In genomic region chr4:154583677-154584076, GRCh38 we compare ENCODE assay signal across 12 cellular contexts. TPM values are rescaled to one million over a fixed set of nuclear protein-coding genes. Genes with fewer than 3 reads are reported as not detected.
"Had no signal": no experiment of that assay in that cellular context is flagged by ENCODE, and none has a peak within 500 bp of the region (broad histone marks: within the 10 kb centered on the region; RNA-seq: fewer than 3 reads in every experiment).

No MANE protein-coding gene starts in this region.

- H3K27ac ChIP-seq: GM23248 had no signal

- H3K27ac Mint-ChIP-seq: GM23338, H9, HFFc6 had no signal

- H3K4me1 ChIP-seq: HAP-1 had no signal

- H3K36me3 ChIP-seq: HAP-1 had no signal

- DNase-seq: GM23248, GOT3, H7, H9, HCEC 1CT, HFFc6 had no signal

- FAIRE-seq: H1, H54 had no signal

- H3K9me3 ChIP-seq: HAP-1 had no signal

- ATAC-seq: GM23338, HCT116 had no signal

- H3K9ac ChIP-seq: GM23248 had no signal

- H3K4me3 ChIP-seq: GM23248, GM23338, HAP-1 had no signal

- H3K4me1 Mint-ChIP-seq: GM23338, H9 had no signal

- H2AFZ ChIP-seq: GM23248 had no signal

- H3K9me3 Mint-ChIP-seq: GM23338, H9, HFFc6 had no signal

- H3K4me3 Mint-ChIP-seq: GM23338, H9, HFFc6 had no signal

- H3K4me2 ChIP-seq: GM23338 had no signal

RNA-seq across cellular contexts. Expression of gene FGA, which starts 6.9 kb away (rescaled TPM):
- total RNA-seq: GM23248, GM23338, H1, H4, H7, H9, HFFc6 had no signal
- polyA plus RNA-seq: GM23248, GM23338, H1 had no signal

RNA-seq across cellular contexts. Expression of gene FGB, which starts 20.9 kb away (rescaled TPM):
- total RNA-seq: GM23248, GM23338, H1, H7, H9, HFFc6 had no signal
- polyA plus RNA-seq: GM23248, GM23338, H1 had no signal

RNA-seq across cellular contexts. Expression of gene FGG, which starts 28.8 kb away (rescaled TPM):
- total RNA-seq: GM23248, GM23338, H1, H4, H7, H9, HFFc6 had no signal
- polyA plus RNA-seq: GM23248, GM23338, H1 had no signal
